Comparison of ENCODE assay signal across 8 cellular contexts in the genomic region with DNA sequence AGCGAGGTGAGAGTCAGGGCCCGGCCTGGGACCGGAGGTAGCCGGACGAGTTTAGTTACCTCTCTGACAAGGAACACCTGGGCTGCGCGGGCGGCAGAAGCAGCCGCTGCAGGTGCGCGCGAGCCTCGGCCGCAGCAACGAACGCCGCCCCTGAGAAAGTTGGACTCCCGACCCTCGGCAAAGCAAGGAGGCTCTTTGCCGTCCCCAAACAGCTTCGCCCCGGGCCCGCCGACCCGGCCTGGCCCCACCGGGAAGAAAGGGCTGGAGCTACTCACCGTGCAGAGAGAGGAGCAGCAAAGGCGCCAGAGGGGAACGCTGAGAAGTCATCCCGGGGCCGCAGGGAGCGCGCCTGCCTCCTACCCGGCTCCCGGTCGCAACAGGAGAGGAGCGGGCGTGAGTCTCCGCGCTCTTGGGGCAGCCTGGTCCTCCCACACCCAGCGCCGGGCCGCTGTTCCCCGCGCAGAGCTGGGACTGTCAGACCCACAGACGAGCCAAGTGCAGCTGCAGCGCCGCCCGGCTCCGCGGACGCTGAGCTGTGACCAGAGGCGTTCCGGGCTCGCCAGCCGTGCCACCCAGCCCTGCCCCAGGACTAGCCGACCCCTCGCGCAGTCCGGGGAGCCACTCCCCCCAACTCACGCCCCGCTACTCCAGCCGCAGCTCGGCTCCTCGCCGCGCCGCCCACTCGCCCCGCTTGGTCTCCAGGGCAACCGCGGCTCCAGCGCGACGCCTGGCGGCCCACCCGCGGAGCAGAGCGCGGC. TPM values are rescaled to one million over a fixed set of nuclear protein-coding genes. Genes with fewer than 3 reads are reported as not detected.
DNase-seq lines count a peak whose midpoint lies in the region; ATAC-seq lines count a peak whose summit lies in the region.

A gene with protein sequence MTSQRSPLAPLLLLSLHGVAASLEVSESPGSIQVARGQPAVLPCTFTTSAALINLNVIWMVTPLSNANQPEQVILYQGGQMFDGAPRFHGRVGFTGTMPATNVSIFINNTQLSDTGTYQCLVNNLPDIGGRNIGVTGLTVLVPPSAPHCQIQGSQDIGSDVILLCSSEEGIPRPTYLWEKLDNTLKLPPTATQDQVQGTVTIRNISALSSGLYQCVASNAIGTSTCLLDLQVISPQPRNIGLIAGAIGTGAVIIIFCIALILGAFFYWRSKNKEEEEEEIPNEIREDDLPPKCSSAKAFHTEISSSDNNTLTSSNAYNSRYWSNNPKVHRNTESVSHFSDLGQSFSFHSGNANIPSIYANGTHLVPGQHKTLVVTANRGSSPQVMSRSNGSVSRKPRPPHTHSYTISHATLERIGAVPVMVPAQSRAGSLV (minus strand): TSS at position 591 of the 758 bp plus-strand sequence. CDS start 264 bp downstream, at position 327.

- peak; percentile 90 for DNase-seq in GM03348 (ENCODE audit: low spot score)
- DNase-seq in H4 (ENCODE audit: low spot score) = peak; percentile 37
- peak; percentile 50 for DNase-seq in LoVo (ENCODE audit: low spot score)
- DNase-seq in T-helper 17 cell = peak; percentile 44 to 66 (median 49)
- peak in 57 of 58 donors; percentile 42 to 94 (median 84) for DNase-seq in anterior cingulate cortex (lab: John Stamatoyannopoulos, UW)
- DNase-seq in hippocampal formation (lab: John Stamatoyannopoulos, UW) = peak; percentile 87 to 88
- DNase-seq in sciatic nerve (ENCODE audit: low spot score) = peak; percentile 85
- DNase-seq in GF-D8 (lab: John Stamatoyannopoulos, UW) = no peak

- H3K27ac Mint-ChIP-seq in T-helper 17 cell = no peak within 1 kb of the TSS

- peak within 1 kb of the TSS; percentile 91 for H3K4me3 Mint-ChIP-seq in T-helper 17 cell

- intact Hi-C loops in sciatic nerve (cut with DNase I) = loop anchor here (10.0 kb wide), 2 partner anchors 60 to 150 kb away; no protein-coding TSS in a partner anchor

- no peaks in the 10 kb centered on the region for H3K36me3 Mint-ChIP-seq in T-helper 17 cell (ENCODE audit: low read depth)

- H3K27me3 Mint-ChIP-seq in T-helper 17 cell = peaks cover 55% of the 10 kb centered on the region

- peaks cover 9% of the 10 kb centered on the region for H3K4me1 Mint-ChIP-seq in T-helper 17 cell

- ATAC-seq in T-helper 17 cell (peak; percentile 94), sciatic nerve (peak; percentile 96)

- no peaks in the 10 kb centered on the region for H3K9me3 ChIP-seq in T-helper 17 cell (ENCODE audit: control insufficient read depth, low read length, poor library complexity, severe bottlenecking)

RNA-seq across cellular contexts. Expression of the gene that starts here (rescaled TPM):
- 0.18 and 0.45 TPM in 2 replicates for total RNA-seq in H4 (2014; rRNA removed; shearing (Covaris generic))
- 1 to 10 TPM in 1 of 2 donors, not detected in 1; 1.6 TPM for total RNA-seq in T-helper 17 cell
- 19.8 TPM for total RNA-seq in sciatic nerve

Comparison
In these comparisons a context has a peak if more than half of its experiments do, and no peak if none do; other contexts are left out.
1. Peak in DNase-seq in H4; RNA of the gene not detected or under 1 TPM.